In genomic region chr6:150355932-150356331, GRCh38 we compare ENCODE assay signal across 21 cellular contexts. TPM values are rescaled to one million over a fixed set of nuclear protein-coding genes. Genes with fewer than 3 reads are reported as not detected.
A peak's percentile ranks its signal among the peaks of the same experiment; 100 is the strongest.
DNase-seq lines count a peak whose midpoint lies in the region; ATAC-seq, FAIRE-seq and TF ChIP-seq lines count a peak whose summit lies in the region.
"Had no signal": no experiment of that assay in that cellular context is flagged by ENCODE, and none has a peak within 500 bp of the region (broad histone marks: within the 10 kb centered on the region; RNA-seq: fewer than 3 reads in every experiment).

No MANE protein-coding gene starts in this region.

- no peak for TF ChIP-seq POLR2A in A549 (IDR thresholded peaks at IDR 0.05; ENCODE audit: low read length)
- no peak for TF ChIP-seq POLR2A in testis (IDR thresholded peaks at IDR 0.05)

- H3K27ac Mint-ChIP-seq in endodermal cell, result no peak overlapping the region
- H3K27ac Mint-ChIP-seq: CD14-positive monocyte; CD8-positive, alpha-beta T cell; GM23338 had no signal

- CTCF ChIA-PET in A549 (lab: Yijun Ruan, JAX) (no interaction called here), HEK293 (lab: Yijun Ruan, JAX) (interaction anchor here (0.6 to 1.0 kb wide), 4 partner anchors 39 to 151 kb away, joined by 3 to 6 read pairs (median 3); no protein-coding TSS in a partner anchor)

- POLR2A ChIA-PET in A549 (lab: Yijun Ruan, JAX) (no interaction called here), HEK293 (lab: Yijun Ruan, JAX) (interaction anchor here (0.6 kb wide), 1 partner anchor 611 kb away, joined by 4 read pairs; no protein-coding TSS in a partner anchor)

- TF ChIP-seq CTCF in A549 (IDR thresholded peaks at IDR 0.05) (no peak), HEK293 (tag by site-specific recombination; IDR thresholded peaks at IDR 0.05) (no peak), endodermal cell (conservative IDR thresholded peaks at IDR 0.05) (peak; percentile 30), testis (IDR thresholded peaks at IDR 0.05) (no peak)

- no peaks in the 10 kb centered on the region for H3K27me3 ChIP-seq in endodermal cell (ENCODE audit: control insufficient read depth, insufficient read depth, low read length, poor library complexity, severe bottlenecking)
- H3K27me3 ChIP-seq in testis, result no peaks in the 10 kb centered on the region
- H3K27me3 ChIP-seq: BLaER1 had no signal

- no peaks in the 10 kb centered on the region for H3K9me3 Mint-ChIP-seq in endodermal cell
- H3K9me3 Mint-ChIP-seq: CD8-positive, alpha-beta T cell; GM23338 had no signal

- peak overlapping the region; percentile 65 to 72 for H3K27ac ChIP-seq in A549
- peak overlapping the region; percentile 50; the same call in 1 of the 2 replicates for H3K27ac ChIP-seq in HEK293 (ENCODE audit: extremely low read depth, low read depth, low read length)
- no peak overlapping the region for H3K27ac ChIP-seq in endodermal cell (ENCODE audit: low read depth, low read length)
- H3K27ac ChIP-seq in testis, result peak overlapping the region; percentile 36 to 39
- H3K27ac ChIP-seq: 22Rv1, BLaER1, HL-60 had no signal

- H3K9me3 ChIP-seq in A549, result no peaks in the 10 kb centered on the region
- no peaks in the 10 kb centered on the region for H3K9me3 ChIP-seq in HEK293 (ENCODE audit: control insufficient read depth, insufficient read depth, low read depth, low read length)
- no peaks in the 10 kb centered on the region for H3K9me3 ChIP-seq in endodermal cell (ENCODE audit: control insufficient read depth, low read length)
- no peaks in the 10 kb centered on the region for H3K9me3 ChIP-seq in testis
- H3K9me3 ChIP-seq: BLaER1 had no signal

- H3K4me1 ChIP-seq in A549 (peaks cover 22% of the 10 kb centered on the region), HEK293 (ENCODE audit: control insufficient read depth, insufficient read depth, low read length) (peaks cover 17% of the 10 kb centered on the region), endodermal cell (ENCODE audit: control insufficient read depth, insufficient read depth, low read length) (no peaks in the 10 kb centered on the region), testis (peaks cover 26% of the 10 kb centered on the region)

- H3K36me3 ChIP-seq in HEK293 (ENCODE audit: control insufficient read depth in 2 of 2, insufficient read depth in 1 of 2, low read length in 2 of 2) (no peaks in the 10 kb centered on the region), endodermal cell (ENCODE audit: control insufficient read depth, insufficient read depth, low read length) (no peaks in the 10 kb centered on the region), testis (ENCODE audit: low read depth, missing control alignments) (no peaks in the 10 kb centered on the region)
- H3K36me3 ChIP-seq: BLaER1 had no signal

- H3K4me1 Mint-ChIP-seq in endodermal cell, result peaks cover 7% of the 10 kb centered on the region
- H3K4me1 Mint-ChIP-seq: CD14-positive monocyte, GM23338 had no signal

- H3K4me3 ChIP-seq in A549 (no peak overlapping the region), HEK293 (ENCODE audit: low read depth, low read length) (no peak overlapping the region), endodermal cell (ENCODE audit: low read length) (no peak overlapping the region), testis (no peak overlapping the region)
- H3K4me3 ChIP-seq: BLaER1, GM23338, K562 had no signal

- DNase-seq in A549 (ENCODE audit: low read depth in 1 of 2, low spot score in 1 of 2), result no peak
- DNase-seq in endodermal cell, result peak; percentile 53
- no peak for DNase-seq in testis
- no peak for DNase-seq in activated naive CD4-positive, alpha-beta T cell (lab: John Stamatoyannopoulos, UW)
- DNase-seq in left colon, result no peak
- no peak for DNase-seq in CD1c-positive myeloid dendritic cell (ENCODE audit: extremely low spot score)
- DNase-seq: CD8-positive, alpha-beta T cell; H7 had no signal

- H3K4me2 ChIP-seq in A549, result peak overlapping the region; percentile 28; the same call in 1 of the 3 replicates
- H3K4me2 ChIP-seq: BLaER1, GM23338 had no signal

- no peak for TF ChIP-seq RAD21 in A549 (conservative IDR thresholded peaks at IDR 0.05 in 1 of 2, IDR thresholded peaks at IDR 0.05 in 1 of 2)

- H3K4me3 Mint-ChIP-seq in endodermal cell, result no peak overlapping the region
- H3K4me3 Mint-ChIP-seq: CD14-positive monocyte; CD8-positive, alpha-beta T cell; GM23338 had no signal

- FAIRE-seq in A549 (lab: Jason Lieb, UNC), result no peak
- FAIRE-seq: D721Med, G401.6, GM12892, GM18507, K562 had no signal

- H3K9ac ChIP-seq in endodermal cell (ENCODE audit: extremely low read depth, low read length, poor library complexity, severe bottlenecking), result no peak overlapping the region
- H3K9ac ChIP-seq: BLaER1 had no signal

- intact Hi-C loops in testis (cut with DNase I; ENCODE audit: low total_unique reads), result no loop called here
- intact Hi-C loops in left colon (cut with DNase I, micrococcal nuclease), result no loop called here

- 63% methylated on average over 3 of the region's 4 CpGs for WGBS in A549 (ENCODE audit: missing lambda C conversion rate)
- WGBS in endodermal cell (ENCODE audit: insufficient coverage in 1 of 2, insufficient read length in 1 of 2), 2 experiments, result 86 to 100% methylated on average over 1 to 4 of the region's 4 CpGs
- 72 to 88% methylated on average over 4 of the region's 4 CpGs for WGBS in testis, 2 donors

- no peaks in the 10 kb centered on the region for H3K36me3 Mint-ChIP-seq in endodermal cell (ENCODE audit: low read depth)
- H3K36me3 Mint-ChIP-seq: CD14-positive monocyte; CD8-positive, alpha-beta T cell had no signal

- no peak for TF ChIP-seq EP300 in A549 (IDR thresholded peaks at IDR 0.05)

- H3K27me3 Mint-ChIP-seq in endodermal cell (ENCODE audit: insufficient read depth), result peaks cover 2% of the 10 kb centered on the region

- ATAC-seq in A549 (no peak), left colon (no peak)
- ATAC-seq: CD8-positive, alpha-beta T cell; GM23338; K562 had no signal

TF ChIP-seq in A549, 52 proteins besides CTCF, POLR2A, EP300 and RAD21:
- no peak for TF ChIP-seq EHF (CRISPR knock-in tag; IDR thresholded peaks at IDR 0.05)
- TF ChIP-seq MYC (IDR thresholded peaks at IDR 0.05; ENCODE audit: borderline replicate concordance, low read length), result no peak
- no peak for TF ChIP-seq POLR2AphosphoS2 (conservative IDR thresholded peaks at IDR 0.05; ENCODE audit: low read length)
- TF ChIP-seq NFE2L2 (conservative IDR thresholded peaks at IDR 0.05; ENCODE audit: low read length), result no peak
- no peak for TF ChIP-seq SMC3 (IDR thresholded peaks at IDR 0.05)

TF ChIP-seq in HEK293, 187 proteins besides CTCF, POLR2A, EP300 and RAD21:
- TF ChIP-seq PATZ1 (tag by site-specific recombination; IDR thresholded peaks at IDR 0.05) (no peak), PBX3 (CRISPR knock-in tag; IDR thresholded peaks at IDR 0.05) (0 out of 2 replicates have a peak, but pooled peaks have one; percentile 36)
TF ChIP-seq in HEK293: peak in this region for 1.

RNA-seq across cellular contexts. Expression of gene IYD, which starts 12.9 kb away (rescaled TPM):
- polyA plus RNA-seq in A549 (2011; rRNA removed), result 0.03 and 0.08 TPM in 2 replicates
- 0.01 TPM in 1 of 2 replicates, not detected in the other for polyA plus RNA-seq in A549 (2012; cell fraction: cytosol; rRNA removed)
- not detected in 2 replicates for polyA plus RNA-seq in A549 (2012; cell fraction: nucleus; rRNA removed)
- not detected in 3 replicates for polyA plus RNA-seq in A549 (2017; fragmentation: RNase III; extraction: RNeasy Plus Mini Kit Qiagen cat#74134 plus additional on column Dnase treatment)
- polyA minus RNA-seq in A549 (2011; rRNA and poly(A)+ RNA removed), result not detected in 2 replicates
- not detected for total RNA-seq in endodermal cell
- polyA plus RNA-seq in endodermal cell (2013, experiment 1 of 2), result not detected
- polyA plus RNA-seq in endodermal cell (2013, experiment 2 of 2), result not detected
- 1 to 10 TPM in 1 of 2 donors, under 1 TPM in 1; 0.24 to 1.6 TPM for total RNA-seq in testis
- 0.45 TPM for polyA plus RNA-seq in testis (ENCODE audit: insufficient read depth, low read depth, low replicate concordance)
- total RNA-seq in left colon, result 10 to 100 TPM; 22.6 to 27.0 TPM
- total RNA-seq: A673; CD8-positive, alpha-beta T cell; GM23338; H7; K562 had no signal
- polyA plus RNA-seq: AG04450, CD14-positive monocyte, GM23338, K562 had no signal

Comparison
In these comparisons a context has a peak if more than half of its experiments do, and no peak if none do; other contexts are left out.
1. RNA of gene IYD, which starts 12.9 kb away (total RNA-seq): 22.6 to 27.0 TPM in left colon; 0.24 to 1.6 TPM in testis and not detected in endodermal cell; every median in the first group is over 4 times any median in the second.
2. Of the 5 proteins assayed by ChIP-seq in both HEK293 and A549: peak only in HEK293: PBX3; only in A549: none; in both: none; in neither: 4.